In the genomic region with DNA sequence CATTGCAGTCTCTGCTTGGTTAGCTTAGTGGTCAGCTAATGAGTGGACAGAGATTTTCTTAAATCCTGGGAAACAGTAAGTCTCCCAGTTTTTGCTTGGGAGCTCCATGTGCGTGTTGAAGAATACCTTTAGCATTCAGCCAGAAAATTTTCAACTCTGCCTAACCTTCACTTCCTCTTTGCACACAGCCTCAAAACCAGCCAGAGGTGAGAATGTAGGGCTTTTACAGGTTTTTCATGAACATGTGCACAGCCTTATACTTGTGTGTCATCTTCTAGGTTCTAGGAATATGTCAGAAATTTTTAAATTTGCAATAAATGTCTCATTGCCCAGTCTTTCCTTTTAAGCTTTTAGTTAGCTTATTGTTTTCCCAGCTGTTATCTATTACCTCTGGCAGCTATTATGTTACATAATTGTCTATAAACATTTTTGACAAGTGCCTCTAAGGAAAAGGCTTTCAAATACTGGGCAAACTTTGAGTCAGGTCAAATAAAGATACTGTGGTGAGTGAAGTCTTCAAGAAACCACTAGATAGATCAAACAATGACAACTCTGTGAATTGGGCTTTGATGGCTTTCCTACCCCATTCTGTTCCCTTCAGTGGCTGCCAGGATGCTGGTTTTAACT, we compare ENCODE assay signal across 1 cellular context.
TF ChIP-seq lines count a peak whose summit lies in the region.

No MANE protein-coding gene starts in this region.

TF ChIP-seq in HEK293, 187 proteins besides CTCF, POLR2A, EP300 and RAD21 (continued from another document and continues in another):
- TF ChIP-seq ZNF148 (tag by site-specific recombination; IDR thresholded peaks at IDR 0.05; ENCODE audit: borderline replicate concordance) = no peak
- TF ChIP-seq GLI2 (tag by site-specific recombination; IDR thresholded peaks at IDR 0.05; ENCODE audit: borderline replicate concordance, low read depth) = peak; percentile 79; the same call in 1 of the 2 replicates
- TF ChIP-seq KLF10 (tag by site-specific recombination; IDR thresholded peaks at IDR 0.05) = 0 out of 2 replicates have a peak, but pooled peaks have one; percentile 20
- TF ChIP-seq ZNF791 (tag by site-specific recombination; IDR thresholded peaks at IDR 0.05) = no peak
- TF ChIP-seq OVOL3 (tag by site-specific recombination; IDR thresholded peaks at IDR 0.05) = 0 out of 2 replicates have a peak, but pooled peaks have one; percentile 45
- peak; percentile 80 for TF ChIP-seq FEZF1 (tag by site-specific recombination; IDR thresholded peaks at IDR 0.05)
- TF ChIP-seq ZNF571 (tag by site-specific recombination; IDR thresholded peaks at IDR 0.05) = no peak
- TF ChIP-seq ZNF354C (tag by site-specific recombination; IDR thresholded peaks at IDR 0.05; ENCODE audit: borderline replicate concordance, low read depth) = no peak
- no peak for TF ChIP-seq ZNF701 (tag by site-specific recombination; IDR thresholded peaks at IDR 0.05)
- TF ChIP-seq TCF7L2 (IDR thresholded peaks at IDR 0.05; ENCODE audit: borderline replicate concordance, low read depth, low read length) = peak; percentile 39; the same call in 1 of the 2 replicates
- no peak for TF ChIP-seq ZFHX2 (tag by site-specific recombination; conservative IDR thresholded peaks at IDR 0.05)
- no peak for TF ChIP-seq ZNF561 (tag by site-specific recombination; IDR thresholded peaks at IDR 0.05; ENCODE audit: borderline replicate concordance)
- TF ChIP-seq, protein P1, sequence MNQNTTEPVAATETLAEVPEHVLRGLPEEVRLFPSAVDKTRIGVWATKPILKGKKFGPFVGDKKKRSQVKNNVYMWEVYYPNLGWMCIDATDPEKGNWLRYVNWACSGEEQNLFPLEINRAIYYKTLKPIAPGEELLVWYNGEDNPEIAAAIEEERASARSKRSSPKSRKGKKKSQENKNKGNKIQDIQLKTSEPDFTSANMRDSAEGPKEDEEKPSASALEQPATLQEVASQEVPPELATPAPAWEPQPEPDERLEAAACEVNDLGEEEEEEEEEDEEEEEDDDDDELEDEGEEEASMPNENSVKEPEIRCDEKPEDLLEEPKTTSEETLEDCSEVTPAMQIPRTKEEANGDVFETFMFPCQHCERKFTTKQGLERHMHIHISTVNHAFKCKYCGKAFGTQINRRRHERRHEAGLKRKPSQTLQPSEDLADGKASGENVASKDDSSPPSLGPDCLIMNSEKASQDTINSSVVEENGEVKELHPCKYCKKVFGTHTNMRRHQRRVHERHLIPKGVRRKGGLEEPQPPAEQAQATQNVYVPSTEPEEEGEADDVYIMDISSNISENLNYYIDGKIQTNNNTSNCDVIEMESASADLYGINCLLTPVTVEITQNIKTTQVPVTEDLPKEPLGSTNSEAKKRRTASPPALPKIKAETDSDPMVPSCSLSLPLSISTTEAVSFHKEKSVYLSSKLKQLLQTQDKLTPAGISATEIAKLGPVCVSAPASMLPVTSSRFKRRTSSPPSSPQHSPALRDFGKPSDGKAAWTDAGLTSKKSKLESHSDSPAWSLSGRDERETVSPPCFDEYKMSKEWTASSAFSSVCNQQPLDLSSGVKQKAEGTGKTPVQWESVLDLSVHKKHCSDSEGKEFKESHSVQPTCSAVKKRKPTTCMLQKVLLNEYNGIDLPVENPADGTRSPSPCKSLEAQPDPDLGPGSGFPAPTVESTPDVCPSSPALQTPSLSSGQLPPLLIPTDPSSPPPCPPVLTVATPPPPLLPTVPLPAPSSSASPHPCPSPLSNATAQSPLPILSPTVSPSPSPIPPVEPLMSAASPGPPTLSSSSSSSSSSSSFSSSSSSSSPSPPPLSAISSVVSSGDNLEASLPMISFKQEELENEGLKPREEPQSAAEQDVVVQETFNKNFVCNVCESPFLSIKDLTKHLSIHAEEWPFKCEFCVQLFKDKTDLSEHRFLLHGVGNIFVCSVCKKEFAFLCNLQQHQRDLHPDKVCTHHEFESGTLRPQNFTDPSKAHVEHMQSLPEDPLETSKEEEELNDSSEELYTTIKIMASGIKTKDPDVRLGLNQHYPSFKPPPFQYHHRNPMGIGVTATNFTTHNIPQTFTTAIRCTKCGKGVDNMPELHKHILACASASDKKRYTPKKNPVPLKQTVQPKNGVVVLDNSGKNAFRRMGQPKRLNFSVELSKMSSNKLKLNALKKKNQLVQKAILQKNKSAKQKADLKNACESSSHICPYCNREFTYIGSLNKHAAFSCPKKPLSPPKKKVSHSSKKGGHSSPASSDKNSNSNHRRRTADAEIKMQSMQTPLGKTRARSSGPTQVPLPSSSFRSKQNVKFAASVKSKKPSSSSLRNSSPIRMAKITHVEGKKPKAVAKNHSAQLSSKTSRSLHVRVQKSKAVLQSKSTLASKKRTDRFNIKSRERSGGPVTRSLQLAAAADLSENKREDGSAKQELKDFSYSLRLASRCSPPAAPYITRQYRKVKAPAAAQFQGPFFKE (tag by site-specific recombination; IDR thresholded peaks at IDR 0.05; ENCODE audit: borderline replicate concordance) = no peak
- TF ChIP-seq ZNF514 (tag by site-specific recombination; IDR thresholded peaks at IDR 0.05) = no peak
- TF ChIP-seq EGR2 (tag by site-specific recombination; IDR thresholded peaks at IDR 0.05; ENCODE audit: low read depth) = no peak
- TF ChIP-seq, protein P2, sequence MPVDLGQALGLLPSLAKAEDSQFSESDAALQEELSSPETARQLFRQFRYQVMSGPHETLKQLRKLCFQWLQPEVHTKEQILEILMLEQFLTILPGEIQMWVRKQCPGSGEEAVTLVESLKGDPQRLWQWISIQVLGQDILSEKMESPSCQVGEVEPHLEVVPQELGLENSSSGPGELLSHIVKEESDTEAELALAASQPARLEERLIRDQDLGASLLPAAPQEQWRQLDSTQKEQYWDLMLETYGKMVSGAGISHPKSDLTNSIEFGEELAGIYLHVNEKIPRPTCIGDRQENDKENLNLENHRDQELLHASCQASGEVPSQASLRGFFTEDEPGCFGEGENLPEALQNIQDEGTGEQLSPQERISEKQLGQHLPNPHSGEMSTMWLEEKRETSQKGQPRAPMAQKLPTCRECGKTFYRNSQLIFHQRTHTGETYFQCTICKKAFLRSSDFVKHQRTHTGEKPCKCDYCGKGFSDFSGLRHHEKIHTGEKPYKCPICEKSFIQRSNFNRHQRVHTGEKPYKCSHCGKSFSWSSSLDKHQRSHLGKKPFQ (tag by site-specific recombination; IDR thresholded peaks at IDR 0.05) = no peak
- no peak for TF ChIP-seq ZNF670 (tag by site-specific recombination; IDR thresholded peaks at IDR 0.05; ENCODE audit: low read depth)
- peak; percentile 66 for TF ChIP-seq PRDM4 (tag by site-specific recombination; IDR thresholded peaks at IDR 0.05)
- TF ChIP-seq ZNF248 (tag by site-specific recombination; IDR thresholded peaks at IDR 0.05) = no peak
- no peak for TF ChIP-seq ZBTB20 (tag by site-specific recombination; IDR thresholded peaks at IDR 0.05)
- no peak; the same call in 1 of the 2 replicates for TF ChIP-seq ZNF335 (tag by site-specific recombination; conservative IDR thresholded peaks at IDR 0.05)
- TF ChIP-seq ZBTB48 (tag by site-specific recombination; IDR thresholded peaks at IDR 0.05) = no peak
- peak; percentile 68 for TF ChIP-seq ZXDB (tag by site-specific recombination; IDR thresholded peaks at IDR 0.05)
- no peak for TF ChIP-seq ZNF311 (tag by site-specific recombination; IDR thresholded peaks at IDR 0.05; ENCODE audit: borderline replicate concordance)
- TF ChIP-seq ZBTB44 (tag by site-specific recombination; IDR thresholded peaks at IDR 0.05) = 0 out of 2 replicates have a peak, but pooled peaks have one; percentile 19
- TF ChIP-seq ZNF555 (tag by site-specific recombination; conservative IDR thresholded peaks at IDR 0.05) = no peak
- TF ChIP-seq ZNF19 (tag by site-specific recombination; IDR thresholded peaks at IDR 0.05; ENCODE audit: low read depth) = 0 out of 2 replicates have a peak, but pooled peaks have one; percentile 15
- TF ChIP-seq, protein P3, sequence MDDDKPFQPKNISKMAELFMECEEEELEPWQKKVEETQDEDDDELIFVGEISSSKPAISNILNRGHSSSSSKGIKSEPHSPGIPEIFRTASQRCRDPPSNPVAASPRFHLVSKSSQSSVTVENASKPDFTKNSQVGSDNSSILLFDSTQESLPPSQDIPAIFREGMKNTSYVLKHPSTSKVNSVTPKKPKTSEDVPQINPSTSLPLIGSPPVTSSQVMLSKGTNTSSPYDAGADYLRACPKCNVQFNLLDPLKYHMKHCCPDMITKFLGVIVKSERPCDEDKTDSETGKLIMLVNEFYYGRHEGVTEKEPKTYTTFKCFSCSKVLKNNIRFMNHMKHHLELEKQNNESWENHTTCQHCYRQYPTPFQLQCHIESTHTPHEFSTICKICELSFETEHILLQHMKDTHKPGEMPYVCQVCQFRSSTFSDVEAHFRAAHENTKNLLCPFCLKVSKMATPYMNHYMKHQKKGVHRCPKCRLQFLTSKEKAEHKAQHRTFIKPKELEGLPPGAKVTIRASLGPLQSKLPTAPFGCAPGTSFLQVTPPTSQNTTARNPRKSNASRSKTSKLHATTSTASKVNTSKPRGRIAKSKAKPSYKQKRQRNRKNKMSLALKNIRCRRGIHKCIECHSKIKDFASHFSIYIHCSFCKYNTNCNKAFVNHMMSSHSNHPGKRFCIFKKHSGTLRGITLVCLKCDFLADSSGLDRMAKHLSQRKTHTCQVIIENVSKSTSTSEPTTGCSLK (tag by site-specific recombination; IDR thresholded peaks at IDR 0.05) = no peak
- TF ChIP-seq, protein P4, sequence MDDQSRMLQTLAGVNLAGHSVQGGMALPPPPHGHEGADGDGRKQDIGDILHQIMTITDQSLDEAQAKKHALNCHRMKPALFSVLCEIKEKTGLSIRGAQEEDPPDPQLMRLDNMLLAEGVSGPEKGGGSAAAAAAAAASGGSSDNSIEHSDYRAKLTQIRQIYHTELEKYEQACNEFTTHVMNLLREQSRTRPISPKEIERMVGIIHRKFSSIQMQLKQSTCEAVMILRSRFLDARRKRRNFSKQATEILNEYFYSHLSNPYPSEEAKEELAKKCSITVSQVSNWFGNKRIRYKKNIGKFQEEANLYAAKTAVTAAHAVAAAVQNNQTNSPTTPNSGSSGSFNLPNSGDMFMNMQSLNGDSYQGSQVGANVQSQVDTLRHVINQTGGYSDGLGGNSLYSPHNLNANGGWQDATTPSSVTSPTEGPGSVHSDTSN (CRISPR knock-in tag; IDR thresholded peaks at IDR 0.05) = no peak
- TF ChIP-seq ZNF366 (tag by site-specific recombination; conservative IDR thresholded peaks at IDR 0.05) = peak; percentile 73
- TF ChIP-seq RBAK (tag by site-specific recombination; IDR thresholded peaks at IDR 0.05) = no peak
- no peak for TF ChIP-seq ZNF23 (tag by site-specific recombination; IDR thresholded peaks at IDR 0.05; ENCODE audit: borderline replicate concordance)
- peak; percentile 70; the same call in 1 of the 2 replicates for TF ChIP-seq OSR2 (tag by site-specific recombination; IDR thresholded peaks at IDR 0.05)
- no peak for TF ChIP-seq ZNF560 (tag by site-specific recombination; IDR thresholded peaks at IDR 0.05; ENCODE audit: borderline replicate concordance)
- TF ChIP-seq ZNF843 (tag by site-specific recombination; IDR thresholded peaks at IDR 0.05) = peak; percentile 77
